8 cellular contexts compared by ENCODE assay signal in genomic region chr11:114348200-114349191, GRCh38. TPM values are rescaled to one million over a fixed set of nuclear protein-coding genes. Genes with fewer than 3 reads are reported as not detected.
DNase-seq lines count a peak whose midpoint lies in the region; ATAC-seq and TF ChIP-seq lines count a peak whose summit lies in the region.

No MANE protein-coding gene starts in this region.

- H3K4me2 ChIP-seq in DOHH2 (ENCODE audit: low read length) = no peak overlapping the region
- no peak overlapping the region for H3K4me2 ChIP-seq in SK-N-SH

- no peaks in the 10 kb centered on the region for H3K9me3 ChIP-seq in DOHH2 (ENCODE audit: control insufficient read depth, insufficient read depth, low read length)
- no peaks in the 10 kb centered on the region for H3K9me3 ChIP-seq in SK-N-SH
- no peaks in the 10 kb centered on the region for H3K9me3 ChIP-seq in lung (ENCODE audit: control insufficient read depth in 2 of 2, insufficient read depth in 1 of 2, low read length in 1 of 2)
- H3K9me3 ChIP-seq in upper lobe of right lung = no peaks in the 10 kb centered on the region

- H3K4me3 ChIP-seq in DOHH2 (ENCODE audit: low read length) = no peak overlapping the region
- H3K4me3 ChIP-seq in SK-N-SH (ENCODE audit: low read depth in 2 of 2, low read length in 1 of 2) = no peak overlapping the region
- H3K4me3 ChIP-seq in lung = no peak overlapping the region
- no peak overlapping the region for H3K4me3 ChIP-seq in upper lobe of right lung

- no peaks in the 10 kb centered on the region for H4K20me1 ChIP-seq in DOHH2 (ENCODE audit: control insufficient read depth, insufficient read depth, low read depth, low read length)
- H4K20me1 ChIP-seq in SK-N-SH (ENCODE audit: insufficient read depth) = no peaks in the 10 kb centered on the region

- ATAC-seq in lung (ENCODE audit: insufficient read depth, low FRiP score) = peak; percentile 79
- peak; percentile 90 for ATAC-seq in upper lobe of right lung
- no peak for ATAC-seq in HG03354 (IDR thresholded peaks at IDR 0.05; ENCODE audit: poor library complexity, severe bottlenecking, unreplicated experiment)

- H2AFZ ChIP-seq in SK-N-SH (ENCODE audit: low read depth) = peak overlapping the region; percentile 81; the same call in 1 of the 2 replicates

- H3K4me1 ChIP-seq in DOHH2 (ENCODE audit: control insufficient read depth, low read length) (no peaks in the 10 kb centered on the region), SK-N-SH (ENCODE audit: control insufficient read depth in 1 of 2, insufficient read depth in 2 of 2, low read depth in 1 of 2, low read length in 1 of 2) (no peaks in the 10 kb centered on the region), lung (ENCODE audit: control insufficient read depth in 2 of 2, insufficient read depth in 2 of 2, low read length in 2 of 2) (no peaks in the 10 kb centered on the region), upper lobe of right lung (no peaks in the 10 kb centered on the region)

- 81% methylated on average over 9 of the region's 13 CpGs for WGBS in SK-N-SH (ENCODE audit: low lambda C conversion rate)
- 78 to 84% methylated on average over 13 of the region's 13 CpGs for WGBS in lung, 2 donors

- no peaks in the 10 kb centered on the region for H3K9me2 ChIP-seq in DOHH2 (replicated peaks; ENCODE audit: control insufficient read depth, low read length)
- no peaks in the 10 kb centered on the region for H3K9me2 ChIP-seq in SK-N-SH

- DNase-seq in LHCN-M2 (ENCODE audit: low read depth) (peak; percentile 77), SK-N-SH (peak; percentile 15), lung (ENCODE audit: low spot score) (peak; percentile 50), upper lobe of right lung (no peak), 8988T (no peak)
- DNase-seq in effector CD4-positive, alpha-beta T cell = peak; percentile 9

- H3K79me2 ChIP-seq in DOHH2 (ENCODE audit: control insufficient read depth, low read length) = no peaks in the 10 kb centered on the region
- no peaks in the 10 kb centered on the region for H3K79me2 ChIP-seq in SK-N-SH (ENCODE audit: insufficient read depth)

- peak; percentile 70 for TF ChIP-seq RAD21 in SK-N-SH (IDR thresholded peaks at IDR 0.05; ENCODE audit: low read length)

- intact Hi-C loops in upper lobe of right lung (cut with DNase I) = no loop called here

- CTCF ChIA-PET in SK-N-SH (lab: Yijun Ruan, JAX) = interaction anchor here (0.6 to 2.6 kb wide), 11 partner anchors 8 to 415 kb away, joined by 3 to 10 read pairs (median 3); partner anchors contain the start of gene REXO2

- POLR2A ChIA-PET in SK-N-SH (lab: Yijun Ruan, JAX) = no interaction called here

- TF ChIP-seq CTCF in DOHH2 (IDR thresholded peaks at IDR 0.05; ENCODE audit: low read depth, low read length, poor library complexity, severe bottlenecking) (peak; percentile 60), SK-N-SH (IDR thresholded peaks at IDR 0.05) (peak; percentile 68), lung (IDR thresholded peaks at IDR 0.05; ENCODE audit: control extremely low read depth, extremely low read depth) (peak; percentile 48), upper lobe of right lung (IDR thresholded peaks at IDR 0.05) (peak; percentile 63)

- H3K27me3 ChIP-seq in DOHH2 (ENCODE audit: control insufficient read depth, low read length) (0 out of 2 replicates have a peak, but pooled peaks cover 2% of the 10 kb centered on the region), SK-N-SH (ENCODE audit: insufficient read depth) (no peaks in the 10 kb centered on the region), lung (ENCODE audit: control insufficient read depth, insufficient read depth) (no peaks in the 10 kb centered on the region), upper lobe of right lung (no peaks in the 10 kb centered on the region)

- H3K36me3 ChIP-seq in DOHH2 (ENCODE audit: control insufficient read depth, low read length) = no peaks in the 10 kb centered on the region
- no peaks in the 10 kb centered on the region for H3K36me3 ChIP-seq in SK-N-SH (replicated peaks in 1 of 2; ENCODE audit: control insufficient read depth in 1 of 2, insufficient read depth in 2 of 2, low read length in 1 of 2)
- no peaks in the 10 kb centered on the region for H3K36me3 ChIP-seq in lung (ENCODE audit: control insufficient read depth in 2 of 2, insufficient read depth in 2 of 2, low read length in 2 of 2)
- H3K36me3 ChIP-seq in upper lobe of right lung = no peaks in the 10 kb centered on the region

- no peak overlapping the region for H3K9ac ChIP-seq in SK-N-SH

- no peak for TF ChIP-seq EP300 in SK-N-SH (IDR thresholded peaks at IDR 0.05; ENCODE audit: borderline replicate concordance in 1 of 2, low read depth in 1 of 2, low read length in 1 of 2)

- H3F3A ChIP-seq in DOHH2 (ENCODE audit: control insufficient read depth, insufficient read depth) (no peaks in the 10 kb centered on the region), SK-N-SH (replicated peaks; ENCODE audit: insufficient read depth) (peaks cover 7% of the 10 kb centered on the region)

- no peak overlapping the region for H3K27ac ChIP-seq in DOHH2 (ENCODE audit: low read depth, low read length)
- no peak overlapping the region for H3K27ac ChIP-seq in SK-N-SH (ENCODE audit: low read depth in 2 of 2, low read length in 1 of 2)
- no peak overlapping the region for H3K27ac ChIP-seq in lung (ENCODE audit: low read depth in 1 of 2, low read length in 1 of 2)
- H3K27ac ChIP-seq in upper lobe of right lung = no peak overlapping the region

TF ChIP-seq in SK-N-SH, 30 proteins besides CTCF, POLR2A, EP300 and RAD21:
- TF ChIP-seq FOSL2 (IDR thresholded peaks at IDR 0.05; ENCODE audit: borderline replicate concordance, low read depth) (no peak), SMC3 (IDR thresholded peaks at IDR 0.05; ENCODE audit: low read depth, low read length) (peak; percentile 60)

RNA-seq across cellular contexts. Expression of gene C11orf71, which starts 51.8 kb away (rescaled TPM):
- total RNA-seq in LHCN-M2 (2014; rRNA removed) (1.9 and 6.0 TPM in 2 replicates), lung (10 to 100 TPM; 10.9 to 14.4 TPM), upper lobe of right lung (8.1 TPM)
- polyA plus RNA-seq in LHCN-M2 (2012) = 1.8 TPM
- polyA plus RNA-seq in SK-N-SH (2012; rRNA removed) (7.8 and 8.4 TPM in 2 replicates), lung (10 to 100 TPM; 10.1 to 11.5 TPM)
- polyA plus RNA-seq in SK-N-SH (2012; cell fraction: cytosol; rRNA removed) = 6.1 and 6.3 TPM in 2 replicates
- 10.5 and 20.8 TPM in 2 replicates for polyA plus RNA-seq in SK-N-SH (2012; cell fraction: nucleus; rRNA removed)

RNA-seq across cellular contexts. Expression of gene RBM7, which starts 52.0 kb away (rescaled TPM):
- total RNA-seq in LHCN-M2 (2014; rRNA removed) (20.5 and 28.2 TPM in 2 replicates), lung (10 to 100 TPM; 25.5 to 57.3 TPM), upper lobe of right lung (30.1 TPM)
- polyA plus RNA-seq in LHCN-M2 (2012) = 14.0 TPM
- polyA plus RNA-seq in SK-N-SH (2012; rRNA removed) (19.5 and 22.4 TPM in 2 replicates), lung (10 to 100 TPM in 1 of 2 donors, 1 to 10 TPM in 1; 7.9 to 23.0 TPM)
- polyA plus RNA-seq in SK-N-SH (2012; cell fraction: cytosol; rRNA removed) = 22.3 and 25.0 TPM in 2 replicates
- polyA plus RNA-seq in SK-N-SH (2012; cell fraction: nucleus; rRNA removed) = 5.0 and 14.9 TPM in 2 replicates

RNA-seq across cellular contexts. Expression of gene NNMT, which starts 52.3 kb away (rescaled TPM):
- total RNA-seq in LHCN-M2 (2014; rRNA removed) (759 and 1,139 TPM in 2 replicates), lung (100 to 1,000 TPM in 1 of 2 donors, 10 to 100 TPM in 1; 15.4 to 276 TPM), upper lobe of right lung (349 TPM)
- polyA plus RNA-seq in LHCN-M2 (2012) = 1,047 TPM
- polyA plus RNA-seq in SK-N-SH (2012; rRNA removed) (84.6 and 106 TPM in 2 replicates), lung (100 to 1,000 TPM; 414 to 523 TPM)
- 90.6 and 92.0 TPM in 2 replicates for polyA plus RNA-seq in SK-N-SH (2012; cell fraction: cytosol; rRNA removed)
- 109 and 183 TPM in 2 replicates for polyA plus RNA-seq in SK-N-SH (2012; cell fraction: nucleus; rRNA removed)

Comparison
In these comparisons a context has a peak if more than half of its experiments do, and no peak if none do; other contexts are left out.
1. DNase-seq: peak in LHCN-M2 (single experiment), SK-N-SH (single experiment), effector CD4-positive, alpha-beta T cell (single experiment) and lung (single experiment); none in upper lobe of right lung (single experiment) and 8988T (single experiment).
2. Peak in every context shown above with its lines, with median percentiles within 50 percentile points of each other: CTCF ChIP-seq.